Comparison of ENCODE assay signal across 8 cellular contexts in genomic region chr10:92572362-92573090, GRCh38. TPM values are rescaled to one million over a fixed set of nuclear protein-coding genes. Genes with fewer than 3 reads are reported as not detected.
DNase-seq lines count a peak whose midpoint lies in the region; ATAC-seq and TF ChIP-seq lines count a peak whose summit lies in the region.

No MANE protein-coding gene starts in this region.

- no peak for TF ChIP-seq CTCF in CD4-positive, alpha-beta T cell (IDR thresholded peaks at IDR 0.05)
- TF ChIP-seq CTCF in KMS-11 (conservative IDR thresholded peaks at IDR 0.05; ENCODE audit: low read depth, low read length) (no peak), colonic mucosa (IDR thresholded peaks at IDR 0.05) (no peak), nephron progenitor cell (IDR thresholded peaks at IDR 0.05) (no peak)

- TF ChIP-seq POLR2A in GM18505 (IDR thresholded peaks at IDR 0.05; ENCODE audit: borderline replicate concordance, extremely low read depth, insufficient read depth, insufficient read length) = no peak

- H3K4me2 ChIP-seq in KMS-11 = peak overlapping the region; percentile 79

- in situ Hi-C loops in ACHN (cut with HindIII; ENCODE audit: low pct_ligation_motif_present, low pct_unique_long_range_greater_than_20kb, low sequenced_read_pairs) = no loop called here

- ATAC-seq in CD4-positive, alpha-beta T cell (ENCODE audit: poor library complexity) = no peak
- ATAC-seq in GM18505 (IDR thresholded peaks at IDR 0.05; ENCODE audit: unreplicated experiment) = no peak

- peak overlapping the region; percentile 93 for H3K4me3 Mint-ChIP-seq in CD4-positive, alpha-beta T cell
- H3K4me3 Mint-ChIP-seq in nephron progenitor cell = peak overlapping the region; percentile 84

- 0 out of 2 replicates have a peak overlapping the region, but pooled peaks have one; percentile 99 for H2AFZ ChIP-seq in KMS-11 (ENCODE audit: low read depth)

- H3K9me3 Mint-ChIP-seq in CD4-positive, alpha-beta T cell = no peaks in the 10 kb centered on the region
- no peaks in the 10 kb centered on the region for H3K9me3 Mint-ChIP-seq in nephron progenitor cell

- no peaks in the 10 kb centered on the region for H3K27me3 ChIP-seq in CD4-positive, alpha-beta T cell (ENCODE audit: control insufficient read depth, insufficient read depth, low read length)
- H3K27me3 ChIP-seq in KMS-11 (ENCODE audit: insufficient read depth, low read depth) (no peaks in the 10 kb centered on the region), colonic mucosa (no peaks in the 10 kb centered on the region)

- CTCF ChIA-PET in CD4-positive, alpha-beta T cell (lab: Charles Lee) = interaction anchor here (1.0 to 5.7 kb wide), 2 partner anchors 54 to 100 kb away, joined by 4 to 108 read pairs; no protein-coding TSS in a partner anchor

- H3K27ac Mint-ChIP-seq in CD4-positive, alpha-beta T cell = peak overlapping the region; percentile 72
- peak overlapping the region; percentile 6 for H3K27ac Mint-ChIP-seq in nephron progenitor cell

- H3K4me3 ChIP-seq in KMS-11 (IDR thresholded peaks at IDR 0.05; ENCODE audit: insufficient read depth, low read depth, low read length) = peak overlapping the region; percentile 65
- peak overlapping the region; percentile 93 for H3K4me3 ChIP-seq in colonic mucosa

- intact Hi-C loops in CD4-positive, alpha-beta T cell (cut with DNase I, micrococcal nuclease) = loop anchor here in 1 of 2 experiments (5.0 to 10.0 kb wide), 3 partner anchors 280 to 778 kb away; partner anchors contain the start of genes BTAF1, CPEB3, MARCHF5 and TNKS2
- intact Hi-C loops in colonic mucosa (cut with DNase I) = no loop called here

- no peak for DNase-seq in CD4-positive, alpha-beta T cell
- DNase-seq in colonic mucosa (no peak), nephron progenitor cell (no peak), ACHN (no peak), NCI-H2029 (lab: John Stamatoyannopoulos, UW) (no peak)
- DNase-seq in effector CD4-positive, alpha-beta T cell = no peak

- peaks cover 4% of the 10 kb centered on the region; the same call in 1 of the 2 replicates for H3K36me3 ChIP-seq in KMS-11 (ENCODE audit: insufficient read depth)
- no peaks in the 10 kb centered on the region for H3K36me3 ChIP-seq in colonic mucosa

- peaks cover 55% of the 10 kb centered on the region for H3K79me2 ChIP-seq in KMS-11 (ENCODE audit: insufficient read depth, low read depth)

- no peak overlapping the region for H3K27ac ChIP-seq in CD4-positive, alpha-beta T cell (ENCODE audit: low read depth, low read length)
- H3K27ac ChIP-seq in KMS-11 = peak overlapping the region; percentile 98; the same call in 1 of the 2 replicates
- no peak overlapping the region for H3K27ac ChIP-seq in colonic mucosa

- no peaks in the 10 kb centered on the region for H4K20me1 ChIP-seq in KMS-11 (ENCODE audit: insufficient read depth)

- H3K4me1 ChIP-seq in KMS-11 (ENCODE audit: low read depth, poor library complexity, severe bottlenecking) = peaks cover 31% of the 10 kb centered on the region
- no peaks in the 10 kb centered on the region for H3K4me1 ChIP-seq in colonic mucosa

- H3K36me3 Mint-ChIP-seq in CD4-positive, alpha-beta T cell (ENCODE audit: low read depth) = no peaks in the 10 kb centered on the region
- peaks cover 9% of the 10 kb centered on the region for H3K36me3 Mint-ChIP-seq in nephron progenitor cell (ENCODE audit: low read depth)

- H3K9me3 ChIP-seq in CD4-positive, alpha-beta T cell (ENCODE audit: control insufficient read depth, low read length) = no peaks in the 10 kb centered on the region
- no peaks in the 10 kb centered on the region for H3K9me3 ChIP-seq in colonic mucosa

- H3K27me3 Mint-ChIP-seq in CD4-positive, alpha-beta T cell = no peaks in the 10 kb centered on the region
- no peaks in the 10 kb centered on the region for H3K27me3 Mint-ChIP-seq in nephron progenitor cell (ENCODE audit: low read depth, poor library complexity)

- POLR2A ChIA-PET in CD4-positive, alpha-beta T cell (lab: Charles Lee) = interaction anchor here (1.4 to 4.6 kb wide), 5 partner anchors 9 to 276 kb away, joined by 4 to 103 read pairs (median 8); partner anchors contain the start of genes EXOC6 and KIF11

- peaks cover 48% of the 10 kb centered on the region for H3K4me1 Mint-ChIP-seq in CD4-positive, alpha-beta T cell (ENCODE audit: low read depth)
- H3K4me1 Mint-ChIP-seq in nephron progenitor cell = peaks cover 37% of the 10 kb centered on the region

- H3K9ac ChIP-seq in KMS-11 = peak overlapping the region; percentile 99; the same call in 1 of the 2 replicates
- peak overlapping the region; percentile 92 to 93 for H3K9ac ChIP-seq in colonic mucosa (ENCODE audit: low read depth in 2 of 2, low read length in 2 of 2)

RNA-seq across cellular contexts. Expression of gene IDE, which starts 1.4 kb away (rescaled TPM):
- 10 to 100 TPM; 15.2 to 17.8 TPM for total RNA-seq in CD4-positive, alpha-beta T cell
- 10 to 100 TPM; 39.0 to 44.8 TPM for total RNA-seq in colonic mucosa

RNA-seq across cellular contexts. Expression of gene KIF11, which starts 20.4 kb away (rescaled TPM):
- total RNA-seq in CD4-positive, alpha-beta T cell = under 1 TPM; 0.38 to 0.47 TPM
- 10 to 100 TPM; 10.2 to 31.6 TPM for total RNA-seq in colonic mucosa

Comparison
In these comparisons a context has a peak if more than half of its experiments do, and no peak if none do; other contexts are left out.
1. RNA of gene KIF11, which starts 20.4 kb away (total RNA-seq): 10.2 to 31.6 TPM in colonic mucosa; 0.38 to 0.47 TPM in CD4-positive, alpha-beta T cell; every median in the first group is over 4 times any median in the second.